Comparison of ENCODE assay signal across 21 cellular contexts in the genomic region with DNA sequence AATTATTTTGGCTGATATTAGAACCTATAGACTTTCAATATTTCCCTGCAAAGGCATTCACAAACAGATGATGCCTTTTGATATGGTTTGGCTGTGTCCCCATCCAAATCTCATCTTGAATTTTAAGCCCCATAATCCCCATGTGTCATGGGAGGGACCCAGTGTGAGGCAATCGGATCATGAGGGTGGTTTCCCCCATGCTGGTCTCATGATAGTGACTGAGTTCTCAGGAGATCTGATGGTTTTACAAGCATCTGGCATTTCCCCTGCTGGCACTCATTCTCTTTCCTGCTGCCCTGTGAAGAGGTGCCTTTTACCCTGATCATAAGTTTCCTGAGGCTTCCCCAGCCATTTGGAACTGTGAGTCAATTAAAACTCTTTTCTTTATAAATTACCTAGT. TPM values are rescaled to one million over a fixed set of nuclear protein-coding genes. Genes with fewer than 3 reads are reported as not detected.
A peak's percentile ranks its signal among the peaks of the same experiment; 100 is the strongest.
DNase-seq lines count a peak whose midpoint lies in the region; ATAC-seq and TF ChIP-seq lines count a peak whose summit lies in the region.
"Had no signal": no experiment of that assay in that cellular context is flagged by ENCODE, and none has a peak within 500 bp of the region (broad histone marks: within the 10 kb centered on the region; RNA-seq: fewer than 3 reads in every experiment).

No MANE protein-coding gene starts in this region.

- no peak overlapping the region for H3K56ac ChIP-seq in mesendoderm (ENCODE audit: low read length)

- TF ChIP-seq EP300 in gastroesophageal sphincter (IDR thresholded peaks at IDR 0.05), result no peak

- in situ Hi-C loops in HAP-1 (cut with MboI; ENCODE audit: low sequenced_read_pairs), result no loop called here

- no peak overlapping the region for H2AK5ac ChIP-seq in mesendoderm (ENCODE audit: low read length)

- H3K4me3 ChIP-seq in ACC112 (ENCODE audit: low read depth, low read length) (no peak overlapping the region), mesendoderm (ENCODE audit: low read length) (no peak overlapping the region), gastroesophageal sphincter (no peak overlapping the region), HAP-1 (no peak overlapping the region)
- H3K4me3 ChIP-seq: GM23338 had no signal

- H2BK5ac ChIP-seq in mesendoderm (ENCODE audit: low read length), result no peak overlapping the region

- H2BK15ac ChIP-seq in mesendoderm (replicated peaks; ENCODE audit: low read depth), result no peak overlapping the region

- H3K27ac ChIP-seq in ACC112 (ENCODE audit: low read depth, low read length), result peak overlapping the region; percentile 27; the same call in 1 of the 2 replicates
- peak overlapping the region; percentile 83 for H3K27ac ChIP-seq in epithelial cell of prostate
- H3K27ac ChIP-seq in mesendoderm (ENCODE audit: low read depth, low read length), result no peak overlapping the region
- H3K27ac ChIP-seq in gastroesophageal sphincter, result no peak overlapping the region
- H3K27ac ChIP-seq: C4-2B, KMS-11 had no signal

- ATAC-seq in gastroesophageal sphincter, result no peak
- ATAC-seq: GM23338 had no signal

- no peak overlapping the region for H2AFZ ChIP-seq in ACC112 (ENCODE audit: low read length, unreplicated experiment)
- H2AFZ ChIP-seq: GM23338 had no signal

- H3K4me2 ChIP-seq in mesendoderm (ENCODE audit: low read length), result no peak overlapping the region
- H3K4me2 ChIP-seq: GM23338, KMS-11 had no signal

- H4K8ac ChIP-seq in mesendoderm (ENCODE audit: low read depth, low read length), result no peak overlapping the region

- no peak overlapping the region for H3K4ac ChIP-seq in mesendoderm (ENCODE audit: low read depth, low read length)

- no CpG with 5 or more reads among the region's 1 CpG for WGBS in mesendoderm (ENCODE audit: extremely low coverage, insufficient coverage, low lambda C conversion rate)
- WGBS in gastroesophageal sphincter (ENCODE audit: low coverage in 1 of 2), 2 donors, result 60 to 78% methylated on average over 1 of the region's 1 CpG

- H3K79me1 ChIP-seq in mesendoderm (ENCODE audit: low read length), result no peaks in the 10 kb centered on the region

- H3K27me3 ChIP-seq in ACC112 (ENCODE audit: insufficient read depth, low read length) (no peaks in the 10 kb centered on the region), mesendoderm (ENCODE audit: insufficient read depth, low read length, poor library complexity) (no peaks in the 10 kb centered on the region), gastroesophageal sphincter (no peaks in the 10 kb centered on the region), HAP-1 (ENCODE audit: low read depth) (peaks cover 3% of the 10 kb centered on the region; the same call in 1 of the 2 replicates)

- H3K9ac ChIP-seq in mesendoderm (ENCODE audit: low read length), result no peak overlapping the region
- H3K9ac ChIP-seq: KMS-11 had no signal

- no peak overlapping the region for H3K18ac ChIP-seq in mesendoderm (ENCODE audit: low read length)

- H4K5ac ChIP-seq in mesendoderm (ENCODE audit: low read length), result no peak overlapping the region

- TF ChIP-seq CTCF in gastroesophageal sphincter (IDR thresholded peaks at IDR 0.05), result no peak

- H2BK120ac ChIP-seq in mesendoderm (ENCODE audit: low read depth, low read length), result no peak overlapping the region

- H3K9me3 ChIP-seq in gastroesophageal sphincter, result no peaks in the 10 kb centered on the region
- no peaks in the 10 kb centered on the region for H3K9me3 ChIP-seq in HAP-1

- H3K4me1 ChIP-seq in ACC112 (ENCODE audit: control insufficient read depth, insufficient read depth, low read length, unreplicated experiment) (no peaks in the 10 kb centered on the region), mesendoderm (ENCODE audit: control insufficient read depth, low read depth, low read length) (no peaks in the 10 kb centered on the region), gastroesophageal sphincter (no peaks in the 10 kb centered on the region), HAP-1 (no peaks in the 10 kb centered on the region)

- no peaks in the 10 kb centered on the region for H3K79me2 ChIP-seq in ACC112 (ENCODE audit: control insufficient read depth, insufficient read depth, low read length, unreplicated experiment)
- no peaks in the 10 kb centered on the region for H3K79me2 ChIP-seq in mesendoderm (ENCODE audit: control insufficient read depth, insufficient read depth, low read length)

- H3K23ac ChIP-seq in mesendoderm (ENCODE audit: low read length), result no peak overlapping the region

- H3K36me3 ChIP-seq in ACC112 (ENCODE audit: insufficient read depth, low read length) (no peaks in the 10 kb centered on the region), mesendoderm (ENCODE audit: control insufficient read depth, insufficient read depth, low read length) (no peaks in the 10 kb centered on the region), gastroesophageal sphincter (no peaks in the 10 kb centered on the region), HAP-1 (replicated peaks) (no peaks in the 10 kb centered on the region)

- DNase-seq in NCI-H82 treated with DMSO at 0.1 percent for 48 hours (lab: John Stamatoyannopoulos, UW; ENCODE audit: unreplicated experiment) (peak; percentile 56), epithelial cell of prostate (ENCODE audit: low read depth, low spot score) (no peak), mesendoderm (peak; percentile 12), H4 (ENCODE audit: low spot score) (no peak), HAP-1 (ENCODE audit: low spot score in 2 of 2) (no peak)
- DNase-seq: DMS 273 treated with DMSO at 0.1 percent for 48 hours; MM.1S; NCI-H1105; NCI-H1694 treated with DMSO at 0.1 percent for 48 hours; NCI-H2107; NCI-H226; NCI-H526 treated with DMSO at 0.1 percent for 48 hours; NK-92 treated with Interleukin-12 subunit alpha and Interleukin-12 subunit beta, amount 100 ng/mL, for 24 hours; OCI-M1; SIG-M5 had no signal

- TF ChIP-seq POLR2A in gastroesophageal sphincter (IDR thresholded peaks at IDR 0.05), result no peak

RNA-seq across cellular contexts. Expression of gene PNLIPRP3, which starts 9.3 kb away (rescaled TPM):
- not detected for polyA plus RNA-seq in mesendoderm (2013, experiment 1 of 2)
- polyA plus RNA-seq in mesendoderm (2013, experiment 2 of 2), result not detected
- under 1 TPM in 1 of 4 donors, not detected in 3; 0.30 TPM for total RNA-seq in gastroesophageal sphincter
- not detected in 2 replicates for total RNA-seq in H4 (2014; rRNA removed; shearing (Covaris generic))
- total RNA-seq: GM23338, RPMI7951 had no signal
- polyA plus RNA-seq: GM23338 had no signal

Comparison
In these comparisons a context has a peak if more than half of its experiments do, and no peak if none do; other contexts are left out.
1. H3K27ac ChIP-seq: peak in ACC112 (single experiment) and epithelial cell of prostate (single experiment); none in mesendoderm (single experiment) and gastroesophageal sphincter (0 of 4).
2. DNase-seq: peak in NCI-H82 treated with DMSO at 0.1 percent for 48 hours (single experiment) and mesendoderm (single experiment); none in epithelial cell of prostate (single experiment), H4 (single experiment) and HAP-1 (0 of 2).